Comparison of ENCODE assay signal across 21 cellular contexts in the genomic region with DNA sequence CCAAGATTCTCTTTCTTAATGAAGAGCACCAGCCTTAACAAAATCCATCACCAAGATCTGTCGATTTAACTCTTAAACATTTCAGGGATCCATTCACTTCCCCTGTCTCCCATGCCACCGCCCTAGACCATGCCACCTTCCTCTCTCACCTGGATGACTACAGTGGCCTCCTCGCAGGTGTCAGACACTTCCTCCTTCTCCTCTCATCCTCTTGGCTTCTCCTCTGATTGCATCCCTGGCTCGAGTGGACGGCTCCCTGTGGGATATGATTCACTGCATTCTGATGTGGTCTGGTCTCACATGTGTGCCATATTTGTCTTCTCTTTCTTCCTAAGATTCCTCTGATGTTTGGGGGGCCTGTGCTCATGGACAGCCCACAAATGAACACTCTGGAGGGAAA.
"Had no signal": no experiment of that assay in that cellular context is flagged by ENCODE, and none has a peak within 500 bp of the region (broad histone marks: within the 10 kb centered on the region; RNA-seq: fewer than 3 reads in every experiment).

No MANE protein-coding gene starts in this region.

- H3K9me3 ChIP-seq: neutrophil, ovary, prostate gland, vagina had no signal

- H3K27me3 Mint-ChIP-seq: dendritic cell treated with granulocyte-macrophage colony-stimulating factor and Interleukin-4, amounts not matched to agents 40 ng/mL and 50 ng/mL, for 4 days had no signal

- H3K36me3 ChIP-seq: neutrophil, ovary, prostate gland, tibial nerve, vagina had no signal

- ATAC-seq: foreskin keratinocyte, T-helper 17 cell had no signal

- H3K4me3 Mint-ChIP-seq: activated CD4-positive, alpha-beta memory T cell treated with anti-CD3 and anti-CD28 coated beads for 36 hours; activated naive CD8-positive, alpha-beta T cell treated with anti-CD3 and anti-CD28 coated beads for 36 hours; dendritic cell treated with granulocyte-macrophage colony-stimulating factor and Interleukin-4, amounts not matched to agents 40 ng/mL and 50 ng/mL, for 4 days; immature natural killer cell; nephron; stimulated activated naive CD8-positive, alpha-beta T cell treated with anti-CD3 and anti-CD28 coated beads, Interleukin-15, Interleukin-2, amounts not matched to agents 100 ng/mL and 50 ng/mL, for 24 hours; T-helper 17 cell had no signal

- H3K4me3 ChIP-seq: ovary, prostate gland, tibial nerve, vagina had no signal

- DNase-seq: activated CD4-positive, alpha-beta memory T cell treated with anti-CD3 and anti-CD28 coated beads for 36 hours; activated CD4-positive, alpha-beta T cell treated with anti-CD3 and anti-CD28 coated beads for 4 hours; activated CD4-positive, CD25-positive, alpha-beta regulatory T cell; activated naive CD4-positive, alpha-beta T cell treated with Interleukin-2 at 50 U/mL for 16 hours; activated naive CD8-positive, alpha-beta T cell treated with anti-CD3 and anti-CD28 coated beads for 36 hours; activated T-cell treated with anti-CD3 and anti-CD28 coated beads, Interleukin-2, amount 50 U/mL, for 48 hours; cerebellar nuclear complex; effector CD8-positive, alpha-beta T cell; foreskin keratinocyte; immature natural killer cell; midbrain; ovary; stimulated activated CD4-positive, alpha-beta T cell treated with anti-CD3 and anti-CD28 coated beads, Interleukin-4, amount 100 ng/mL, for 4 hours; T-helper 17 cell had no signal

- H3K27ac ChIP-seq: foreskin keratinocyte, neutrophil, ovary, prostate gland, tibial nerve, vagina had no signal

- H3K4me1 ChIP-seq: foreskin keratinocyte, prostate gland, tibial nerve, vagina had no signal

- H3K27ac Mint-ChIP-seq: activated CD4-positive, alpha-beta memory T cell treated with anti-CD3 and anti-CD28 coated beads for 36 hours; activated naive CD8-positive, alpha-beta T cell treated with anti-CD3 and anti-CD28 coated beads for 36 hours; dendritic cell treated with granulocyte-macrophage colony-stimulating factor and Interleukin-4, amounts not matched to agents 40 ng/mL and 50 ng/mL, for 4 days; immature natural killer cell; nephron; stimulated activated naive CD8-positive, alpha-beta T cell treated with anti-CD3 and anti-CD28 coated beads, Interleukin-15, Interleukin-2, amounts not matched to agents 100 ng/mL and 50 ng/mL, for 24 hours; T-helper 17 cell had no signal

- H3K27me3 ChIP-seq: foreskin keratinocyte, neutrophil, ovary, tibial nerve, vagina had no signal

- H3K4me1 Mint-ChIP-seq: activated naive CD8-positive, alpha-beta T cell treated with anti-CD3 and anti-CD28 coated beads for 36 hours; immature natural killer cell; nephron; T-helper 17 cell had no signal
